In the genomic region with DNA sequence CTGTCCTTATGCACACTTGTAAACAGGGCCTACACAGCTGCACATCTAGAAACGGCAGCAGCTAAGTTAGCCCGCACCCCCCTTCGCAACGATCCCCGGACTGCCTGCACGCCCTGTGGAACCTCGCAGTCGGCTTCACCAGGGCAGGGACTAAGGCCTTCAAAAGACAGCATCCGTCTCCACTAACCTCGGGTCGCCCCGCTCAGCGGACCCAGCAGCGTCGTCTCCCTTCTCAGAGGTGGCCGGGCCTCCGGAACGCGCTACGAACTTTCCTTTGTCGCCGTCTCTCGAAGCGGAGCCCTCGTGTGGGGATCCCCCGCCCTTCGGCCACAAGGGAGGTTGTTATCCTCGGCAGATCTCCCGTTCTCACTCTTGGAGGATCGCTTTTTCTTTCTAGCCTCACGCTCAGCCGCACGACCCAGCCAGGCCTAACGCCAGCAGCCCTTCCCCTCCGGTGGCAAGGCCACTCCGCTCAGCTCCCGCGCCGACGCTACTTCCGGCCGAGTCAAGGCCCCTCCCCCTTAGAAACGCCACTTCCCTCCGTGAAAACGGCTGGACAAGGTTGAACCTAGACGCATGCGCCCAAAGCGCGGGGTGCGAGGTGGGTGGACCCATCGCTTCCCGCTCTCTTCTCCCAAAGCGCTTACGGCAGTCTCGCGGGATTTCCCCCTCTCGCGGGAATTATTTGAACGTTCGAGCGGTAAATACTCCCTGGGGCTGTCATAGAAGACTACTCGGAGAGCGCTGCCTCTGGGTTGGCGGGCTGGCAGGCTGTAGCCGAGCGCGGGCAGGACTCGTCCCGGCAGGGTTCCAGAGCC, we compare ENCODE assay signal across 1 cellular context.
A peak's percentile ranks its signal among the peaks of the same experiment; 100 is the strongest.
TF ChIP-seq lines count a peak whose summit lies in the region.

A gene (minus strand): TSS at position 498 of the 818 bp plus-strand sequence. CDS start 6,616 bp downstream, outside the sequence.
A gene with protein sequence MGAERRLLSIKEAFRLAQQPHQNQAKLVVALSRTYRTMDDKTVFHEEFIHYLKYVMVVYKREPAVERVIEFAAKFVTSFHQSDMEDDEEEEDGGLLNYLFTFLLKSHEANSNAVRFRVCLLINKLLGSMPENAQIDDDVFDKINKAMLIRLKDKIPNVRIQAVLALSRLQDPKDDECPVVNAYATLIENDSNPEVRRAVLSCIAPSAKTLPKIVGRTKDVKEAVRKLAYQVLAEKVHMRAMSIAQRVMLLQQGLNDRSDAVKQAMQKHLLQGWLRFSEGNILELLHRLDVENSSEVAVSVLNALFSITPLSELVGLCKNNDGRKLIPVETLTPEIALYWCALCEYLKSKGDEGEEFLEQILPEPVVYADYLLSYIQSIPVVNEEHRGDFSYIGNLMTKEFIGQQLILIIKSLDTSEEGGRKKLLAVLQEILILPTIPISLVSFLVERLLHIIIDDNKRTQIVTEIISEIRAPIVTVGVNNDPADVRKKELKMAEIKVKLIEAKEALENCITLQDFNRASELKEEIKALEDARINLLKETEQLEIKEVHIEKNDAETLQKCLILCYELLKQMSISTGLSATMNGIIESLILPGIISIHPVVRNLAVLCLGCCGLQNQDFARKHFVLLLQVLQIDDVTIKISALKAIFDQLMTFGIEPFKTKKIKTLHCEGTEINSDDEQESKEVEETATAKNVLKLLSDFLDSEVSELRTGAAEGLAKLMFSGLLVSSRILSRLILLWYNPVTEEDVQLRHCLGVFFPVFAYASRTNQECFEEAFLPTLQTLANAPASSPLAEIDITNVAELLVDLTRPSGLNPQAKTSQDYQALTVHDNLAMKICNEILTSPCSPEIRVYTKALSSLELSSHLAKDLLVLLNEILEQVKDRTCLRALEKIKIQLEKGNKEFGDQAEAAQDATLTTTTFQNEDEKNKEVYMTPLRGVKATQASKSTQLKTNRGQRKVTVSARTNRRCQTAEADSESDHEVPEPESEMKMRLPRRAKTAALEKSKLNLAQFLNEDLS (plus strand): TSS at position 720 of the 818 bp plus-strand sequence. CDS start 99 bp downstream, outside the sequence.

TF ChIP-seq in K562, 482 proteins besides CTCF, POLR2A, EP300 and RAD21 (continued from another document and continues in another):
- TF ChIP-seq, protein P1, sequence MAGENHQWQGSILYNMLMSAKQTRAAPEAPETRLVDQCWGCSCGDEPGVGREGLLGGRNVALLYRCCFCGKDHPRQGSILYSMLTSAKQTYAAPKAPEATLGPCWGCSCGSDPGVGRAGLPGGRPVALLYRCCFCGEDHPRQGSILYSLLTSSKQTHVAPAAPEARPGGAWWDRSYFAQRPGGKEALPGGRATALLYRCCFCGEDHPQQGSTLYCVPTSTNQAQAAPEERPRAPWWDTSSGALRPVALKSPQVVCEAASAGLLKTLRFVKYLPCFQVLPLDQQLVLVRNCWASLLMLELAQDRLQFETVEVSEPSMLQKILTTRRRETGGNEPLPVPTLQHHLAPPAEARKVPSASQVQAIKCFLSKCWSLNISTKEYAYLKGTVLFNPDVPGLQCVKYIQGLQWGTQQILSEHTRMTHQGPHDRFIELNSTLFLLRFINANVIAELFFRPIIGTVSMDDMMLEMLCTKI (IDR thresholded peaks at IDR 0.05; ENCODE audit: partially characterized antibody), result no peak
- TF ChIP-seq EP400 (IDR thresholded peaks at IDR 0.05) (peak; percentile 93), MIER1 (IDR thresholded peaks at IDR 0.05; ENCODE audit: low read depth) (no peak), ZNF354B (CRISPR knock-in tag; IDR thresholded peaks at IDR 0.05) (no peak), U2AF2 (optimal IDR thresholded peaks at IDR 0.05; ENCODE audit: low read depth, low read length) (no peak), KAT2B (IDR thresholded peaks at IDR 0.05; ENCODE audit: low read depth, low read length) (no peak), ZNF707 (CRISPR knock-in tag; conservative IDR thresholded peaks at IDR 0.05) (no peak), SMARCE1 (IDR thresholded peaks at IDR 0.05) (0 out of 2 replicates have a peak, but pooled peaks have one; percentile 34), BCOR (IDR thresholded peaks at IDR 0.05) (no peak), FOXM1 (IDR thresholded peaks at IDR 0.05; ENCODE audit: low read depth) (peak; percentile 95), FOXM1 (CRISPR knock-in tag; IDR thresholded peaks at IDR 0.05; ENCODE audit: low read depth) (peak; percentile 73; the same call in 1 of the 2 replicates), HEY1 (CRISPR knock-in tag; IDR thresholded peaks at IDR 0.05; ENCODE audit: borderline replicate concordance) (no peak), FOSL1 (tag; conservative IDR thresholded peaks at IDR 0.05) (no peak), RBM34 (IDR thresholded peaks at IDR 0.05; ENCODE audit: borderline replicate concordance, insufficient read depth, low read length) (no peak), PYGO2 (tag; IDR thresholded peaks at IDR 0.05) (no peak), ZKSCAN8 (CRISPR knock-in tag; IDR thresholded peaks at IDR 0.05) (no peak), MTA2 (IDR thresholded peaks at IDR 0.05; ENCODE audit: low read depth) (no peak), NR1H2 (CRISPR knock-in tag; IDR thresholded peaks at IDR 0.05) (no peak), ELF1 (tag; IDR thresholded peaks at IDR 0.05) (peak; percentile 47; the same call in 1 of the 2 replicates), DPF2 (IDR thresholded peaks at IDR 0.05) (peak; percentile 14; the same call in 1 of the 2 replicates), ZNF282 (CRISPR knock-in tag; IDR thresholded peaks at IDR 0.05) (no peak), MCM7 (IDR thresholded peaks at IDR 0.05) (no peak), YY1 (IDR thresholded peaks at IDR 0.05; ENCODE audit: borderline replicate concordance in 1 of 3, control insufficient read depth in 1 of 3, extremely low read depth in 1 of 3, insufficient read depth in 3 of 3, insufficient read length in 1 of 3, insufficient replicate concordance in 2 of 3, low read depth in 1 of 3, low read length in 2 of 3) (peak in 2 of 3 experiments; percentile 5 to 23), HLTF (IDR thresholded peaks at IDR 0.05) (no peak), POLR2G (IDR thresholded peaks at IDR 0.05; ENCODE audit: low read depth, low read length) (peak; percentile 99), ZFP36 (IDR thresholded peaks at IDR 0.05; ENCODE audit: low read depth, low read length, partially characterized antibody) (no peak), ZNF586 (CRISPR knock-in tag; conservative IDR thresholded peaks at IDR 0.05) (no peak), MAZ (CRISPR knock-in tag; conservative IDR thresholded peaks at IDR 0.05 in 1 of 2, IDR thresholded peaks at IDR 0.05 in 1 of 2) (peak in 1 of 2 experiments; percentile 69; a peak in 2 of 4 replicates), TARDBP (IDR thresholded peaks at IDR 0.05) (no peak), JUND (IDR thresholded peaks at IDR 0.05; ENCODE audit: borderline replicate concordance, low read depth, low read length) (peak; percentile 50; the same call in 1 of the 2 replicates), JUND (tag; IDR thresholded peaks at IDR 0.05; ENCODE audit: borderline replicate concordance, low read depth, low read length) (no peak; the same call in 2 of the 3 replicates), MCM3 (IDR thresholded peaks at IDR 0.05) (no peak), EGR1 (conservative IDR thresholded peaks at IDR 0.05) (no peak)
- TF ChIP-seq, protein P2, sequence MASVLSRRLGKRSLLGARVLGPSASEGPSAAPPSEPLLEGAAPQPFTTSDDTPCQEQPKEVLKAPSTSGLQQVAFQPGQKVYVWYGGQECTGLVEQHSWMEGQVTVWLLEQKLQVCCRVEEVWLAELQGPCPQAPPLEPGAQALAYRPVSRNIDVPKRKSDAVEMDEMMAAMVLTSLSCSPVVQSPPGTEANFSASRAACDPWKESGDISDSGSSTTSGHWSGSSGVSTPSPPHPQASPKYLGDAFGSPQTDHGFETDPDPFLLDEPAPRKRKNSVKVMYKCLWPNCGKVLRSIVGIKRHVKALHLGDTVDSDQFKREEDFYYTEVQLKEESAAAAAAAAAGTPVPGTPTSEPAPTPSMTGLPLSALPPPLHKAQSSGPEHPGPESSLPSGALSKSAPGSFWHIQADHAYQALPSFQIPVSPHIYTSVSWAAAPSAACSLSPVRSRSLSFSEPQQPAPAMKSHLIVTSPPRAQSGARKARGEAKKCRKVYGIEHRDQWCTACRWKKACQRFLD (CRISPR knock-in tag; IDR thresholded peaks at IDR 0.05), result 0 out of 2 replicates have a peak, but pooled peaks have one; percentile 40
- TF ChIP-seq, protein P3, sequence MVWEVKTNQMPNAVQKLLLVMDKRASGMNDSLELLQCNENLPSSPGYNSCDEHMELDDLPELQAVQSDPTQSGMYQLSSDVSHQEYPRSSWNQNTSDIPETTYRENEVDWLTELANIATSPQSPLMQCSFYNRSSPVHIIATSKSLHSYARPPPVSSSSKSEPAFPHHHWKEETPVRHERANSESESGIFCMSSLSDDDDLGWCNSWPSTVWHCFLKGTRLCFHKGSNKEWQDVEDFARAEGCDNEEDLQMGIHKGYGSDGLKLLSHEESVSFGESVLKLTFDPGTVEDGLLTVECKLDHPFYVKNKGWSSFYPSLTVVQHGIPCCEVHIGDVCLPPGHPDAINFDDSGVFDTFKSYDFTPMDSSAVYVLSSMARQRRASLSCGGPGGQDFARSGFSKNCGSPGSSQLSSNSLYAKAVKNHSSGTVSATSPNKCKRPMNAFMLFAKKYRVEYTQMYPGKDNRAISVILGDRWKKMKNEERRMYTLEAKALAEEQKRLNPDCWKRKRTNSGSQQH (CRISPR knock-in tag; IDR thresholded peaks at IDR 0.05), result no peak
- TF ChIP-seq, protein P4, sequence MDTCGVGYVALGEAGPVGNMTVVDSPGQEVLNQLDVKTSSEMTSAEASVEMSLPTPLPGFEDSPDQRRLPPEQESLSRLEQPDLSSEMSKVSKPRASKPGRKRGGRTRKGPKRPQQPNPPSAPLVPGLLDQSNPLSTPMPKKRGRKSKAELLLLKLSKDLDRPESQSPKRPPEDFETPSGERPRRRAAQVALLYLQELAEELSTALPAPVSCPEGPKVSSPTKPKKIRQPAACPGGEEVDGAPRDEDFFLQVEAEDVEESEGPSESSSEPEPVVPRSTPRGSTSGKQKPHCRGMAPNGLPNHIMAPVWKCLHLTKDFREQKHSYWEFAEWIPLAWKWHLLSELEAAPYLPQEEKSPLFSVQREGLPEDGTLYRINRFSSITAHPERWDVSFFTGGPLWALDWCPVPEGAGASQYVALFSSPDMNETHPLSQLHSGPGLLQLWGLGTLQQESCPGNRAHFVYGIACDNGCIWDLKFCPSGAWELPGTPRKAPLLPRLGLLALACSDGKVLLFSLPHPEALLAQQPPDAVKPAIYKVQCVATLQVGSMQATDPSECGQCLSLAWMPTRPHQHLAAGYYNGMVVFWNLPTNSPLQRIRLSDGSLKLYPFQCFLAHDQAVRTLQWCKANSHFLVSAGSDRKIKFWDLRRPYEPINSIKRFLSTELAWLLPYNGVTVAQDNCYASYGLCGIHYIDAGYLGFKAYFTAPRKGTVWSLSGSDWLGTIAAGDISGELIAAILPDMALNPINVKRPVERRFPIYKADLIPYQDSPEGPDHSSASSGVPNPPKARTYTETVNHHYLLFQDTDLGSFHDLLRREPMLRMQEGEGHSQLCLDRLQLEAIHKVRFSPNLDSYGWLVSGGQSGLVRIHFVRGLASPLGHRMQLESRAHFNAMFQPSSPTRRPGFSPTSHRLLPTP (IDR thresholded peaks at IDR 0.05; ENCODE audit: borderline replicate concordance, extremely low read depth, insufficient read length), result no peak
- TF ChIP-seq, protein P5, sequence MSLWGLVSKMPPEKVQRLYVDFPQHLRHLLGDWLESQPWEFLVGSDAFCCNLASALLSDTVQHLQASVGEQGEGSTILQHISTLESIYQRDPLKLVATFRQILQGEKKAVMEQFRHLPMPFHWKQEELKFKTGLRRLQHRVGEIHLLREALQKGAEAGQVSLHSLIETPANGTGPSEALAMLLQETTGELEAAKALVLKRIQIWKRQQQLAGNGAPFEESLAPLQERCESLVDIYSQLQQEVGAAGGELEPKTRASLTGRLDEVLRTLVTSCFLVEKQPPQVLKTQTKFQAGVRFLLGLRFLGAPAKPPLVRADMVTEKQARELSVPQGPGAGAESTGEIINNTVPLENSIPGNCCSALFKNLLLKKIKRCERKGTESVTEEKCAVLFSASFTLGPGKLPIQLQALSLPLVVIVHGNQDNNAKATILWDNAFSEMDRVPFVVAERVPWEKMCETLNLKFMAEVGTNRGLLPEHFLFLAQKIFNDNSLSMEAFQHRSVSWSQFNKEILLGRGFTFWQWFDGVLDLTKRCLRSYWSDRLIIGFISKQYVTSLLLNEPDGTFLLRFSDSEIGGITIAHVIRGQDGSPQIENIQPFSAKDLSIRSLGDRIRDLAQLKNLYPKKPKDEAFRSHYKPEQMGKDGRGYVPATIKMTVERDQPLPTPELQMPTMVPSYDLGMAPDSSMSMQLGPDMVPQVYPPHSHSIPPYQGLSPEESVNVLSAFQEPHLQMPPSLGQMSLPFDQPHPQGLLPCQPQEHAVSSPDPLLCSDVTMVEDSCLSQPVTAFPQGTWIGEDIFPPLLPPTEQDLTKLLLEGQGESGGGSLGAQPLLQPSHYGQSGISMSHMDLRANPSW (CRISPR knock-in tag; IDR thresholded peaks at IDR 0.05), result peak; percentile 86; the same call in 1 of the 2 replicates
- TF ChIP-seq, protein P6, sequence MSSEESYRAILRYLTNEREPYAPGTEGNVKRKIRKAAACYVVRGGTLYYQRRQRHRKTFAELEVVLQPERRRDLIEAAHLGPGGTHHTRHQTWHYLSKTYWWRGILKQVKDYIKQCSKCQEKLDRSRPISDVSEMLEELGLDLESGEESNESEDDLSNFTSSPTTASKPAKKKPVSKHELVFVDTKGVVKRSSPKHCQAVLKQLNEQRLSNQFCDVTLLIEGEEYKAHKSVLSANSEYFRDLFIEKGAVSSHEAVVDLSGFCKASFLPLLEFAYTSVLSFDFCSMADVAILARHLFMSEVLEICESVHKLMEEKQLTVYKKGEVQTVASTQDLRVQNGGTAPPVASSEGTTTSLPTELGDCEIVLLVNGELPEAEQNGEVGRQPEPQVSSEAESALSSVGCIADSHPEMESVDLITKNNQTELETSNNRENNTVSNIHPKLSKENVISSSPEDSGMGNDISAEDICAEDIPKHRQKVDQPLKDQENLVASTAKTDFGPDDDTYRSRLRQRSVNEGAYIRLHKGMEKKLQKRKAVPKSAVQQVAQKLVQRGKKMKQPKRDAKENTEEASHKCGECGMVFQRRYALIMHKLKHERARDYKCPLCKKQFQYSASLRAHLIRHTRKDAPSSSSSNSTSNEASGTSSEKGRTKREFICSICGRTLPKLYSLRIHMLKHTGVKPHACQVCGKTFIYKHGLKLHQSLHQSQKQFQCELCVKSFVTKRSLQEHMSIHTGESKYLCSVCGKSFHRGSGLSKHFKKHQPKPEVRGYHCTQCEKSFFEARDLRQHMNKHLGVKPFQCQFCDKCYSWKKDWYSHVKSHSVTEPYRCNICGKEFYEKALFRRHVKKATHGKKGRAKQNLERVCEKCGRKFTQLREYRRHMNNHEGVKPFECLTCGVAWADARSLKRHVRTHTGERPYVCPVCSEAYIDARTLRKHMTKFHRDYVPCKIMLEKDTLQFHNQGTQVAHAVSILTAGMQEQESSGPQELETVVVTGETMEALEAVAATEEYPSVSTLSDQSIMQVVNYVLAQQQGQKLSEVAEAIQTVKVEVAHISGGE (CRISPR knock-in tag; IDR thresholded peaks at IDR 0.05), result peak in 1 of 3 experiments; percentile 42; a peak in 1 of 6 replicates
- TF ChIP-seq, protein P7, sequence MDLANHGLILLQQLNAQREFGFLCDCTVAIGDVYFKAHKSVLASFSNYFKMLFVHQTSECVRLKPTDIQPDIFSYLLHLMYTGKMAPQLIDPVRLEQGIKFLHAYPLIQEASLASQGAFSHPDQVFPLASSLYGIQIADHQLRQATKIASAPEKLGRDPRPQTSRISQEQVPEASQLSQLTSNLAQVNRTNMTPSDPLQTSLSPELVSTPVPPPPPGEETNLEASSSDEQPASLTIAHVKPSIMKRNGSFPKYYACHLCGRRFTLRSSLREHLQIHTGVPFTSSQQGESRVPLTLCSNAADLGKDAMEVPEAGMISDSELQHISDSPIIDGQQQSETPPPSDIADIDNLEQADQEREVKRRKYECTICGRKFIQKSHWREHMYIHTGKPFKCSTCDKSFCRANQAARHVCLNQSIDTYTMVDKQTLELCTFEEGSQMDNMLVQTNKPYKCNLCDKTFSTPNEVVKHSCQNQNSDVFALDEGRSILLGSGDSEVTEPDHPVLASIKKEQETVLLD (IDR thresholded peaks at IDR 0.05), result no peak
